ENCODE assay signal across 14 cellular contexts in genomic region chr5:149776376-149777305, GRCh38. TPM values are rescaled to one million over a fixed set of nuclear protein-coding genes. Genes with fewer than 3 reads are reported as not detected.
DNase-seq lines count a peak whose midpoint lies in the region; TF ChIP-seq lines count a peak whose summit lies in the region.
"Had no signal": no experiment of that assay in that cellular context is flagged by ENCODE, and none has a peak within 500 bp of the region (broad histone marks: within the 10 kb centered on the region; RNA-seq: fewer than 3 reads in every experiment).

No MANE protein-coding gene starts in this region.

- peaks cover 6% of the 10 kb centered on the region for H3K36me3 ChIP-seq in OCI-LY3 (replicated peaks; ENCODE audit: low read depth, low read length)
- peaks cover 0 to 3% (median 0%) of the 10 kb centered on the region in 3 donors for H3K36me3 ChIP-seq in skeletal muscle tissue (ENCODE audit: control insufficient read depth in 3 of 3, insufficient read depth in 3 of 3, low read length in 3 of 3)

- peaks cover 34% of the 10 kb centered on the region for H3K4me1 Mint-ChIP-seq in glutamatergic neuron (ENCODE audit: low read depth, unreplicated experiment)

- no peaks in the 10 kb centered on the region for H3K36me3 Mint-ChIP-seq in glutamatergic neuron (ENCODE audit: unreplicated experiment)

- DNase-seq in DMS53 (lab: John Stamatoyannopoulos, UW), result peak; percentile 23
- no peak for DNase-seq in DMS53 treated with DMSO at 0.1 percent for 48 hours (lab: John Stamatoyannopoulos, UW; ENCODE audit: unreplicated experiment)
- no peak for DNase-seq in glutamatergic neuron
- no peak for DNase-seq in retina
- DNase-seq in MV-4-11 (lab: John Stamatoyannopoulos, UW), result no peak
- DNase-seq in NCI-H524 (lab: John Stamatoyannopoulos, UW), result no peak
- DNase-seq: 8988T; activated gamma-delta T cell treated with Interleukin-2 at 50 U/mL for 16 hours; effector memory CD8-positive, alpha-beta T cell; NCI-H1417 treated with DMSO at 0.1 percent for 48 hours; posterior cingulate gyrus had no signal

- H3K27ac ChIP-seq in OCI-LY3 (ENCODE audit: low read length), result peak overlapping the region; percentile 12; the same call in 1 of the 2 replicates
- peak overlapping the region; percentile 85 for H3K27ac ChIP-seq in skeletal muscle tissue (ENCODE audit: low read depth, low read length)

- peaks cover 40% of the 10 kb centered on the region for H3K4me1 ChIP-seq in OCI-LY3 (ENCODE audit: low read length)
- H3K4me1 ChIP-seq in skeletal muscle tissue (ENCODE audit: control insufficient read depth in 3 of 3, insufficient read depth in 3 of 3, low read length in 3 of 3), result peaks cover 69 to 99% (median 98%) of the 10 kb centered on the region in 3 donors

- H3K4me3 ChIP-seq in OCI-LY3 (ENCODE audit: low read length) (no peak overlapping the region), skeletal muscle tissue (ENCODE audit: low read length in 3 of 3) (peak overlapping the region in 1 of 3 donors; percentile 49)

- no peak for TF ChIP-seq CTCF in OCI-LY3 (IDR thresholded peaks at IDR 0.05; ENCODE audit: low read depth, low read length)
- no peak for TF ChIP-seq CTCF in glutamatergic neuron (IDR thresholded peaks at IDR 0.05; ENCODE audit: partially characterized antibody, unreplicated experiment)

- H3K27me3 ChIP-seq in OCI-LY3 (ENCODE audit: low read depth, low read length) (no peaks in the 10 kb centered on the region), skeletal muscle tissue (ENCODE audit: control insufficient read depth in 3 of 3, insufficient read depth in 3 of 3, low read length in 3 of 3) (no peaks in the 10 kb centered on the region)

- no peaks in the 10 kb centered on the region for H4K20me1 ChIP-seq in OCI-LY3 (ENCODE audit: insufficient read depth, low read length)

- H3K27ac Mint-ChIP-seq in glutamatergic neuron (ENCODE audit: unreplicated experiment), result peak overlapping the region; percentile 18
- H3K27ac Mint-ChIP-seq: HFFc6 had no signal

- no peak overlapping the region; the same call in 1 of the 2 replicates for H3K4me2 ChIP-seq in OCI-LY3 (ENCODE audit: low read length)

- H2AFZ ChIP-seq in OCI-LY3 (ENCODE audit: low read depth, low read length), result no peak overlapping the region

- H3K9me3 ChIP-seq in OCI-LY3 (ENCODE audit: insufficient read depth, low read length), result no peaks in the 10 kb centered on the region
- H3K9me3 ChIP-seq in skeletal muscle tissue (ENCODE audit: control insufficient read depth in 3 of 3, low read length in 3 of 3), result no peaks in the 10 kb centered on the region

- peaks cover 13% of the 10 kb centered on the region for H3K9me3 Mint-ChIP-seq in glutamatergic neuron (ENCODE audit: unreplicated experiment)

- peak overlapping the region; percentile 40 for H3K4me3 Mint-ChIP-seq in glutamatergic neuron (ENCODE audit: unreplicated experiment)
- H3K4me3 Mint-ChIP-seq: effector memory CD8-positive, alpha-beta T cell; HFFc6 had no signal

- H3K79me2 ChIP-seq in OCI-LY3 (ENCODE audit: low read length), result peaks cover 43% of the 10 kb centered on the region

- peaks cover 19% of the 10 kb centered on the region for H3K27me3 Mint-ChIP-seq in glutamatergic neuron (ENCODE audit: unreplicated experiment)
- H3K27me3 Mint-ChIP-seq: effector memory CD8-positive, alpha-beta T cell had no signal

- H3K9ac ChIP-seq in OCI-LY3 (ENCODE audit: low read length) (no peak overlapping the region), skeletal muscle tissue (ENCODE audit: low read depth in 1 of 3, low read length in 3 of 3) (peak overlapping the region in 1 of 3 donors; percentile 66)

RNA-seq across cellular contexts. Expression of gene PPARGC1B, which starts 46.5 kb away (rescaled TPM):
- 4.4 TPM for total RNA-seq in glutamatergic neuron (ENCODE audit: unreplicated experiment)
- 4.2 TPM for total RNA-seq in skeletal muscle tissue
